13 cellular contexts compared by ENCODE assay signal in genomic region chr7:65382452-65382851, GRCh38.
"Had no signal": no experiment of that assay in that cellular context is flagged by ENCODE, and none has a peak within 500 bp of the region (broad histone marks: within the 10 kb centered on the region; RNA-seq: fewer than 3 reads in every experiment).

No MANE protein-coding gene starts in this region.

- H3K27me3 Mint-ChIP-seq: activated CD4-positive, alpha-beta T cell treated with anti-CD3 and anti-CD28 coated beads, Interleukin-2, amount 10 ng/mL, durations not matched to agents 24 days and 14 days; activated naive CD4-positive, alpha-beta T cell treated with anti-CD3 and anti-CD28 coated beads, Interleukin-2, amount 50 U/mL, for 24 hours; dendritic cell treated with granulocyte-macrophage colony-stimulating factor and Interleukin-4, amounts not matched to agents 40 ng/mL and 50 ng/mL, for 4 days; stimulated activated naive CD8-positive, alpha-beta T cell treated with anti-CD3 and anti-CD28 coated beads, Interleukin-15, Interleukin-2, amounts not matched to agents 100 ng/mL and 50 ng/mL, for 24 hours had no signal

- DNase-seq: activated CD4-positive, alpha-beta T cell treated with anti-CD3 and anti-CD28 coated beads, Interleukin-2, amount 10 ng/mL, durations not matched to agents 24 days and 14 days; activated effector memory CD4-positive, alpha-beta T cell treated with Interleukin-2 at 50 U/mL for 16 hours; activated T-cell treated with anti-CD3 and anti-CD28 coated beads for 4 hours; brain microvascular endothelial cell; cerebellar nuclear complex; erythroblast; kidney; retina; stimulated activated CD4-positive, alpha-beta T cell treated with anti-CD3 and anti-CD28 coated beads, Interleukin-4, amount 100 ng/mL, for 1 hour; stimulated activated CD8-positive, alpha-beta memory T cell treated with anti-CD3 and anti-CD28 coated beads, Interleukin-4, amount 100 ng/mL, for 48 hours had no signal

- H3K27ac Mint-ChIP-seq: activated CD4-positive, alpha-beta T cell treated with anti-CD3 and anti-CD28 coated beads, Interleukin-2, amount 10 ng/mL, durations not matched to agents 24 days and 14 days; activated naive CD4-positive, alpha-beta T cell treated with anti-CD3 and anti-CD28 coated beads, Interleukin-2, amount 50 U/mL, for 24 hours; dendritic cell treated with granulocyte-macrophage colony-stimulating factor and Interleukin-4, amounts not matched to agents 40 ng/mL and 50 ng/mL, for 4 days; stimulated activated naive CD8-positive, alpha-beta T cell treated with anti-CD3 and anti-CD28 coated beads, Interleukin-15, Interleukin-2, amounts not matched to agents 100 ng/mL and 50 ng/mL, for 24 hours had no signal

- H3K4me3 Mint-ChIP-seq: activated CD4-positive, alpha-beta T cell treated with anti-CD3 and anti-CD28 coated beads, Interleukin-2, amount 10 ng/mL, durations not matched to agents 24 days and 14 days; activated naive CD4-positive, alpha-beta T cell treated with anti-CD3 and anti-CD28 coated beads, Interleukin-2, amount 50 U/mL, for 24 hours; dendritic cell treated with granulocyte-macrophage colony-stimulating factor and Interleukin-4, amounts not matched to agents 40 ng/mL and 50 ng/mL, for 4 days; stimulated activated naive CD8-positive, alpha-beta T cell treated with anti-CD3 and anti-CD28 coated beads, Interleukin-15, Interleukin-2, amounts not matched to agents 100 ng/mL and 50 ng/mL, for 24 hours had no signal

- H3K9me3 Mint-ChIP-seq: activated naive CD4-positive, alpha-beta T cell treated with anti-CD3 and anti-CD28 coated beads, Interleukin-2, amount 50 U/mL, for 24 hours; stimulated activated naive CD8-positive, alpha-beta T cell treated with anti-CD3 and anti-CD28 coated beads, Interleukin-15, Interleukin-2, amounts not matched to agents 100 ng/mL and 50 ng/mL, for 24 hours had no signal
